ENCODE assay signal across 17 cellular contexts in genomic region chr5:124996023-124996763, GRCh38.
DNase-seq lines count a peak whose midpoint lies in the region; ATAC-seq, FAIRE-seq and TF ChIP-seq lines count a peak whose summit lies in the region.
"Had no signal": no experiment of that assay in that cellular context is flagged by ENCODE, and none has a peak within 500 bp of the region (broad histone marks: within the 10 kb centered on the region; RNA-seq: fewer than 3 reads in every experiment).

No MANE protein-coding gene starts in this region.

- WGBS in H1 (ENCODE audit: extremely low coverage in 1 of 2, insufficient coverage in 1 of 2, insufficient read length in 1 of 2, insufficient replicate concordance in 2 of 2, low coverage in 1 of 2, low lambda C conversion rate in 2 of 2, missing lambda C conversion rate in 1 of 2), 2 experiments, result 42% methylated on average over 4 of the region's 4 CpGs; no CpG with 5 or more reads in 1 of the 2 experiments
- 40 to 43% methylated on average over 1 of the region's 4 CpGs for WGBS in mesodermal cell (ENCODE audit: insufficient coverage in 2 of 2), 2 experiments

- intact Hi-C loops in OCI-LY7 (cut with micrococcal nuclease; ENCODE audit: unreplicated experiment), result no loop called here
- intact Hi-C loops in natural killer cell (cut with micrococcal nuclease), result no loop called here

- no peak overlapping the region for H2BK5ac ChIP-seq in H1 (ENCODE audit: low read depth, low read length)

- peak; percentile 33 for DNase-seq in ELF-1 (ENCODE audit: low read depth, low spot score)
- no peak for DNase-seq in OCI-LY7 (ENCODE audit: low spot score)
- DNase-seq in H1 (ENCODE audit: low read depth in 1 of 2, low spot score in 2 of 2), result peak in 1 of 2 experiments; percentile 39
- DNase-seq in NCI-H446 treated with DMSO at 0.1 percent for 48 hours (lab: John Stamatoyannopoulos, UW), result no peak
- no peak for DNase-seq in natural killer cell
- no peak for DNase-seq in NCI-H1436 treated with DMSO at 0.1 percent for 48 hours (lab: John Stamatoyannopoulos, UW)
- DNase-seq: activated CD8-positive, alpha-beta T cell treated with anti-CD3 and anti-CD28 coated beads, Interleukin-2, amount 10 ng/mL, durations not matched to agents 7 days and 5 days; activated effector memory CD4-positive, alpha-beta T cell treated with anti-CD3 and anti-CD28 coated beads, Interleukin-2, amount 50 U/mL, for 16 hours; anterior cingulate cortex; esophagus squamous epithelium; NCI-H1694 treated with DMSO at 0.1 percent for 48 hours; NCI-H510A treated with DMSO at 0.1 percent for 48 hours; substantia nigra had no signal

- no peaks in the 10 kb centered on the region for H3K36me3 Mint-ChIP-seq in natural killer cell

- no peak overlapping the region for H3K56ac ChIP-seq in H1 (replicated peaks; ENCODE audit: insufficient read length, low read depth, low read length)

- no peak for ATAC-seq in natural killer cell
- ATAC-seq in GM18498 (IDR thresholded peaks at IDR 0.05; ENCODE audit: unreplicated experiment), result no peak
- ATAC-seq: activated CD8-positive, alpha-beta T cell treated with anti-CD3 and anti-CD28 coated beads, Interleukin-2, amount 10 ng/mL, durations not matched to agents 7 days and 5 days had no signal

- POLR2A ChIA-PET in OCI-LY7 (lab: Charles Lee) (interaction anchor here (0.6 to 4.4 kb wide), 6 partner anchors 10 to 345 kb away, joined by 3 to 29 read pairs (median 3); no protein-coding TSS in a partner anchor), H1 (lab: Charles Lee; ENCODE audit: partially characterized antibody) (interaction anchor here (0.6 to 1.2 kb wide), 3 partner anchors 106 to 253 kb away, joined by 3 to 4 read pairs (median 3); no protein-coding TSS in a partner anchor)

- H2AFZ ChIP-seq in OCI-LY7 (ENCODE audit: low read length) (peak overlapping the region; percentile 52), H1 (ENCODE audit: low read length) (no peak overlapping the region)

- no peak overlapping the region for H3K18ac ChIP-seq in H1 (ENCODE audit: extremely low read depth, low read length)

- no peak overlapping the region; the same call in 1 of the 2 replicates for H2BK12ac ChIP-seq in H1 (ENCODE audit: low read depth, low read length)

- no peak overlapping the region for H3K4me3 ChIP-seq in OCI-LY7 (ENCODE audit: low read depth, low read length, poor library complexity, severe bottlenecking)
- no peak overlapping the region for H3K4me3 ChIP-seq in H1 (ENCODE audit: extremely low read depth in 1 of 4, insufficient read depth in 2 of 4, low read depth in 3 of 4, low read length in 4 of 4)
- H3K4me3 ChIP-seq in mesodermal cell (ENCODE audit: extremely low read depth, insufficient read depth, low read length, poor library complexity, severe bottlenecking), result no peak overlapping the region
- H3K4me3 ChIP-seq: esophagus squamous epithelium, right atrium auricular region had no signal

- peaks cover 0 to 5% of the 10 kb centered on the region in 2 donors for H3K27me3 Mint-ChIP-seq in natural killer cell (ENCODE audit: low read depth in 2 of 2)

- H3K23ac ChIP-seq in H1 (ENCODE audit: insufficient read length), result no peak overlapping the region

- H3K14ac ChIP-seq in H1 (ENCODE audit: insufficient read length), result no peak overlapping the region

- no peak for TF ChIP-seq POLR2A in H1 (IDR thresholded peaks at IDR 0.05; ENCODE audit: control extremely low read depth in 1 of 2, low read depth in 2 of 2, low read length in 2 of 2)

- H4K20me1 ChIP-seq in OCI-LY7 (ENCODE audit: insufficient read depth, low read length) (no peaks in the 10 kb centered on the region), H1 (replicated peaks in 1 of 2; ENCODE audit: control insufficient read depth in 1 of 2, insufficient read depth in 2 of 2, low read length in 2 of 2) (no peaks in the 10 kb centered on the region)

- no peak overlapping the region for H3K4ac ChIP-seq in H1 (replicated peaks; ENCODE audit: insufficient read length, low read depth, low read length)

- peak; percentile 48 for FAIRE-seq in H1 (lab: Jason Lieb, UNC)
- FAIRE-seq: D721Med had no signal

- no peaks in the 10 kb centered on the region for H3K79me2 ChIP-seq in OCI-LY7 (ENCODE audit: insufficient read depth, low read depth, low read length)
- no peaks in the 10 kb centered on the region for H3K79me2 ChIP-seq in H1 (ENCODE audit: control insufficient read depth in 1 of 2, insufficient read depth in 2 of 2, low read length in 2 of 2)

- peak overlapping the region; percentile 75 for H4K5ac ChIP-seq in H1 (ENCODE audit: insufficient read length, low read depth, low read length)

- H3K4me1 ChIP-seq in OCI-LY7 (ENCODE audit: insufficient read depth, low read length, poor library complexity, severe bottlenecking) (peaks cover 51% of the 10 kb centered on the region), H1 (replicated peaks in 1 of 4; ENCODE audit: control insufficient read depth in 3 of 4, insufficient read depth in 4 of 4, low read length in 3 of 4) (peaks cover 0 to 14% (median 4%) of the 10 kb centered on the region in 4 experiments; a peak in 4 of 7 replicates), mesodermal cell (ENCODE audit: control insufficient read depth, insufficient read depth, low read length, poor library complexity, severe bottlenecking) (peaks cover 15% of the 10 kb centered on the region)
- H3K4me1 ChIP-seq: esophagus squamous epithelium, right atrium auricular region had no signal

- no peaks in the 10 kb centered on the region for H3K79me1 ChIP-seq in H1 (ENCODE audit: low read depth, low read length)

- no peak overlapping the region for H2BK120ac ChIP-seq in H1 (replicated peaks; ENCODE audit: low read depth, low read length)

- no peak overlapping the region for H2BK15ac ChIP-seq in H1 (ENCODE audit: low read length)

- TF ChIP-seq EP300 in H1 (IDR thresholded peaks at IDR 0.05; ENCODE audit: borderline replicate concordance in 1 of 2, low read depth in 2 of 2, low read length in 2 of 2), result no peak

- H4K8ac ChIP-seq in H1 (ENCODE audit: extremely low read depth, insufficient read depth, low read length), result no peak overlapping the region

- H3K23me2 ChIP-seq in H1 (ENCODE audit: low read depth, low read length), result no peaks in the 10 kb centered on the region; the same call in 1 of the 2 replicates

- H4K91ac ChIP-seq in H1 (replicated peaks; ENCODE audit: insufficient read length, low read length), result no peak overlapping the region

- no peaks in the 10 kb centered on the region for H3K9me3 Mint-ChIP-seq in natural killer cell

- no peak overlapping the region for H3K27ac ChIP-seq in OCI-LY7 (ENCODE audit: low read depth, low read length, poor library complexity, severe bottlenecking)
- no peak overlapping the region for H3K27ac ChIP-seq in H1 (ENCODE audit: low read depth, low read length)
- peak overlapping the region; percentile 67 for H3K27ac ChIP-seq in mesodermal cell (ENCODE audit: low read depth, low read length, severe bottlenecking)
- H3K27ac ChIP-seq: esophagus squamous epithelium, right atrium auricular region had no signal

- H3K9me3 ChIP-seq in OCI-LY7 (ENCODE audit: low read length), result peaks cover 8% of the 10 kb centered on the region; the same call in 1 of the 2 replicates
- no peaks in the 10 kb centered on the region for H3K9me3 ChIP-seq in H1 (ENCODE audit: insufficient read depth in 2 of 2, low read depth in 1 of 2, low read length in 1 of 2)
- H3K9me3 ChIP-seq in mesodermal cell (ENCODE audit: control insufficient read depth, low read length), result no peaks in the 10 kb centered on the region
- H3K9me3 ChIP-seq: esophagus squamous epithelium, right atrium auricular region had no signal

- H2AK5ac ChIP-seq in H1 (ENCODE audit: low read depth, low read length), result no peak overlapping the region

- no peak overlapping the region for H3K27ac Mint-ChIP-seq in natural killer cell
- H3K27ac Mint-ChIP-seq: activated CD8-positive, alpha-beta T cell treated with anti-CD3 and anti-CD28 coated beads, Interleukin-2, amount 10 ng/mL, durations not matched to agents 7 days and 5 days had no signal

- no peaks in the 10 kb centered on the region for H3K9me2 ChIP-seq in OCI-LY7 (ENCODE audit: insufficient read depth, low read length)

- H3K36me3 ChIP-seq in OCI-LY7 (ENCODE audit: insufficient read depth, low read length), result no peaks in the 10 kb centered on the region
- H3K36me3 ChIP-seq in H1 (ENCODE audit: control insufficient read depth in 2 of 4, insufficient read depth in 4 of 4, low read length in 3 of 4), result no peaks in the 10 kb centered on the region
- no peaks in the 10 kb centered on the region for H3K36me3 ChIP-seq in mesodermal cell (ENCODE audit: control insufficient read depth, insufficient read depth, low read length)
- H3K36me3 ChIP-seq: esophagus squamous epithelium, right atrium auricular region had no signal

- no peaks in the 10 kb centered on the region for H3K27me3 ChIP-seq in H1 (replicated peaks in 1 of 4; ENCODE audit: control insufficient read depth in 3 of 4, extremely low read depth in 1 of 4, insufficient read depth in 3 of 4, low read length in 3 of 4)
- H3K27me3 ChIP-seq: esophagus squamous epithelium, right atrium auricular region had no signal

- no TSS peak for BruUV-seq in OCI-LY7 (replicated peaks; lab: Mats Ljungman, UMichigan)

- no peak for TF ChIP-seq RAD21 in H1 (IDR thresholded peaks at IDR 0.05 in 1 of 2, conservative IDR thresholded peaks at IDR 0.05 in 1 of 2; ENCODE audit: low read depth in 2 of 2, low read length in 2 of 2)

- CTCF ChIA-PET in OCI-LY7 (lab: Charles Lee; ENCODE audit: unreplicated experiment), result no interaction called here
- CTCF ChIA-PET in H1 (lab: Charles Lee; ENCODE audit: partially characterized antibody), result interaction anchor here (0.7 to 1.7 kb wide), 4 partner anchors 11 to 937 kb away, joined by 3 to 6 read pairs (median 4); no protein-coding TSS in a partner anchor

- H3K4me3 Mint-ChIP-seq in natural killer cell, result no peak overlapping the region
- H3K4me3 Mint-ChIP-seq: activated CD8-positive, alpha-beta T cell treated with anti-CD3 and anti-CD28 coated beads, Interleukin-2, amount 10 ng/mL, durations not matched to agents 7 days and 5 days had no signal

- TF ChIP-seq CTCF in OCI-LY7 (conservative IDR thresholded peaks at IDR 0.05; ENCODE audit: low read length) (no peak), H1 (IDR thresholded peaks at IDR 0.05; ENCODE audit: control extremely low read depth in 1 of 3, insufficient read depth in 1 of 3, low read depth in 1 of 3, low read length in 3 of 3) (no peak), natural killer cell (IDR thresholded peaks at IDR 0.05) (no peak)

- H2BK20ac ChIP-seq in H1 (ENCODE audit: low read length), result no peak overlapping the region

- H3K9ac ChIP-seq in H1 (replicated peaks in 1 of 4; ENCODE audit: extremely low read depth in 1 of 4, low read depth in 3 of 4, low read length in 3 of 4), result no peak overlapping the region

- H3K4me1 Mint-ChIP-seq in natural killer cell, result no peaks in the 10 kb centered on the region

- H3K4me2 ChIP-seq in OCI-LY7 (ENCODE audit: low read length), result no peak overlapping the region
- H3K4me2 ChIP-seq in H1 (ENCODE audit: insufficient read depth in 1 of 2, low read depth in 2 of 2, low read length in 2 of 2), result peak overlapping the region; percentile 12 to 13; a peak in 3 of 4 replicates

TF ChIP-seq in H1, 55 proteins besides CTCF, POLR2A, EP300 and RAD21 (continues in another document):
- TF ChIP-seq CEBPB (IDR thresholded peaks at IDR 0.05; ENCODE audit: low read depth, low read length), result peak; percentile 38; the same call in 1 of the 2 replicates
